In the genomic region with DNA sequence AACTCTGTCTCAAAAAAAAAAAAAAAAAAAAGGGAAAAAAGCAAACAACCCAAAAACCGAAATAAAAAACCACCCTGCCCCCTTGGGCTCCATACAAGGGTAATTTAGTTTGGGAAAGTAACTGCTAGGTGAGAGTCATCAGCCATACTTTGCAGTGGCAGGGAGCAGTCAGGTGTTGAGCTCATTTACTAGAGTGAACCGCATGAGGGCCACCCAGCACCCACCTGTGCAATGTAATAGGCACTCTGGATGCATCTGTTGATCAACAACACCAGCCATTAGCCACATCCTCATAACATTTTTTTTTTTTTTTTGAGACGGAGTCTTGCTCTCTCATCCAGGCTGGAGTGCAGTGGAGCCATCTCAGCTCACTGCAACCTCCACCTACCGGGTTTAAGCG, we compare ENCODE assay signal across 22 cellular contexts. TPM values are rescaled to one million over a fixed set of nuclear protein-coding genes. Genes with fewer than 3 reads are reported as not detected.
"Had no signal": no experiment of that assay in that cellular context is flagged by ENCODE, and none has a peak within 500 bp of the region (broad histone marks: within the 10 kb centered on the region; RNA-seq: fewer than 3 reads in every experiment).

No MANE protein-coding gene starts in this region.

- H3K9me3 ChIP-seq: colonic mucosa, tibial artery, upper lobe of left lung, vagina had no signal

- H3K27me3 ChIP-seq: colonic mucosa, hepatocyte, tibial artery, upper lobe of left lung, vagina had no signal

- H3K4me2 ChIP-seq: hepatocyte had no signal

- H3K36me3 ChIP-seq: tibial artery, upper lobe of left lung, vagina had no signal

- H3K27ac ChIP-seq: colonic mucosa, tibial artery, upper lobe of left lung, vagina had no signal

- DNase-seq: colonic mucosa; dermis blood vessel endothelial cell; endodermal cell; foreskin melanocyte; head of caudate nucleus; naive thymus-derived CD4-positive, alpha-beta T cell; nephron progenitor cell; stimulated activated CD4-positive, alpha-beta T cell treated with anti-CD3 and anti-CD28 coated beads, Interleukin-2, amount 100 ng/mL, for 48 hours; stimulated activated naive CD8-positive, alpha-beta T cell treated with anti-CD3 and anti-CD28 coated beads, Interleukin-15, Interleukin-2, amounts not matched to agents 100 U/mL and 50 U/mL, for 24 hours; tibial artery; upper lobe of left lung had no signal

- H3K4me3 ChIP-seq: colonic mucosa, hepatocyte, skin epidermis, tibial artery, upper lobe of left lung, vagina had no signal

- ATAC-seq: naive thymus-derived CD4-positive, alpha-beta T cell; sciatic nerve; stimulated activated effector memory CD8-positive, alpha-beta T cell treated with anti-CD3 and anti-CD28 coated beads, Interleukin-12 subunit alpha, Interleukin-12 subunit beta, amount 100 ng/mL, for 72 hours; stimulated activated naive CD8-positive, alpha-beta T cell treated with anti-CD3 and anti-CD28 coated beads, Interleukin-15, Interleukin-2, amounts not matched to agents 100 U/mL and 50 U/mL, for 24 hours had no signal

RNA-seq across cellular contexts. Expression of a gene that starts 9.1 kb away (rescaled TPM):
- total RNA-seq: lung microvascular endothelial cell, pulmonary artery endothelial cell had no signal
- polyA plus RNA-seq: endothelial cell of umbilical vein; naive thymus-derived CD4-positive, alpha-beta T cell had no signal

RNA-seq across cellular contexts. Expression of a gene that starts 31.0 kb away (rescaled TPM):
- total RNA-seq: dermis blood vessel endothelial cell, endodermal cell, endothelial cell of umbilical vein, hepatocyte, kidney epithelial cell, lung microvascular endothelial cell, mesenteric fat pad, omental fat pad, pulmonary artery endothelial cell, sciatic nerve had no signal
- polyA plus RNA-seq: endothelial cell of umbilical vein, hepatocyte had no signal
